16 cellular contexts compared by ENCODE assay signal in genomic region chr7:36749282-36749960, GRCh38.
A peak's percentile ranks its signal among the peaks of the same experiment; 100 is the strongest.
DNase-seq lines count a peak whose midpoint lies in the region; ATAC-seq and TF ChIP-seq lines count a peak whose summit lies in the region.
"Had no signal": no experiment of that assay in that cellular context is flagged by ENCODE, and none has a peak within 500 bp of the region (broad histone marks: within the 10 kb centered on the region; RNA-seq: fewer than 3 reads in every experiment).

No MANE protein-coding gene starts in this region.

- peaks cover 73% of the 10 kb centered on the region for H3K4me1 Mint-ChIP-seq in dendritic cell treated with granulocyte-macrophage colony-stimulating factor and Interleukin-4, amounts not matched to agents 40 ng/mL and 50 ng/mL, for 4 days (ENCODE audit: low read depth)
- H3K4me1 Mint-ChIP-seq: WTC11 had no signal

- H3K4me2 ChIP-seq in OCI-LY3 (ENCODE audit: low read length), result peak overlapping the region; percentile 63

- H3K9ac ChIP-seq in OCI-LY3 (ENCODE audit: low read length), result peak overlapping the region; percentile 25; the same call in 1 of the 2 replicates

- intact Hi-C loops in dendritic cell treated with granulocyte-macrophage colony-stimulating factor and Interleukin-4, amounts not matched to agents 40 ng/mL and 50 ng/mL, for 4 days (cut with micrococcal nuclease), result no loop called here

- H3K4me1 ChIP-seq in OCI-LY3 (ENCODE audit: low read length) (peaks cover 60% of the 10 kb centered on the region), neutrophil (ENCODE audit: control insufficient read depth in 1 of 2, insufficient read depth in 1 of 2, low read depth in 1 of 2, low read length in 1 of 2) (peaks cover 49 to 52% of the 10 kb centered on the region in 2 experiments)
- H3K4me1 ChIP-seq: SJCRH30, thyroid gland had no signal

- TF ChIP-seq CTCF in OCI-LY3 (IDR thresholded peaks at IDR 0.05; ENCODE audit: low read depth, low read length) (no peak), neutrophil (IDR thresholded peaks at IDR 0.05) (no peak)

- no peaks in the 10 kb centered on the region for H3K79me2 ChIP-seq in OCI-LY3 (ENCODE audit: low read length)

- DNase-seq in HK-2 (ENCODE audit: unreplicated experiment) (peak; percentile 38), nucleus accumbens (lab: John Stamatoyannopoulos, UW) (no peak), NCI-H1417 (lab: John Stamatoyannopoulos, UW) (no peak)
- DNase-seq: activated T-cell treated with anti-CD3 and anti-CD28 coated beads, Interleukin-2, amount 50 U/mL, for 72 hours; CD4-positive, alpha-beta memory T cell; NCI-H510A; SJCRH30; thyroid gland had no signal

- H3K36me3 ChIP-seq in OCI-LY3 (replicated peaks; ENCODE audit: low read depth, low read length), result no peaks in the 10 kb centered on the region
- no peaks in the 10 kb centered on the region for H3K36me3 ChIP-seq in neutrophil
- H3K36me3 ChIP-seq: SJCRH30, thyroid gland had no signal

- peak overlapping the region; percentile 59 for H3K4me3 ChIP-seq in OCI-LY3 (ENCODE audit: low read length)
- peak overlapping the region in 1 of 2 experiments; percentile 11 for H3K4me3 ChIP-seq in neutrophil (ENCODE audit: low read depth in 1 of 2, low read length in 1 of 2)
- H3K4me3 ChIP-seq: SJCRH30, skin epidermis, thyroid gland had no signal

- H3K27ac ChIP-seq in OCI-LY3 (ENCODE audit: low read length) (peak overlapping the region; percentile 78), neutrophil (peak overlapping the region; percentile 64)
- H3K27ac ChIP-seq: SJCRH30, thyroid gland had no signal

- no peaks in the 10 kb centered on the region for H3K27me3 Mint-ChIP-seq in dendritic cell treated with granulocyte-macrophage colony-stimulating factor and Interleukin-4, amounts not matched to agents 40 ng/mL and 50 ng/mL, for 4 days

- no peaks in the 10 kb centered on the region for H3K36me3 Mint-ChIP-seq in dendritic cell treated with granulocyte-macrophage colony-stimulating factor and Interleukin-4, amounts not matched to agents 40 ng/mL and 50 ng/mL, for 4 days (ENCODE audit: low read depth)
- H3K36me3 Mint-ChIP-seq: brain; CD4-positive, alpha-beta memory T cell; WTC11 had no signal

- H3K27me3 ChIP-seq in OCI-LY3 (ENCODE audit: low read depth, low read length), result peaks cover 6% of the 10 kb centered on the region; the same call in 1 of the 2 replicates
- no peaks in the 10 kb centered on the region for H3K27me3 ChIP-seq in neutrophil
- H3K27me3 ChIP-seq: SJCRH30, thyroid gland had no signal

- peak overlapping the region; percentile 76 for H3K27ac Mint-ChIP-seq in dendritic cell treated with granulocyte-macrophage colony-stimulating factor and Interleukin-4, amounts not matched to agents 40 ng/mL and 50 ng/mL, for 4 days
- H3K27ac Mint-ChIP-seq: activated T-cell treated with anti-CD3 and anti-CD28 coated beads, Interleukin-2, amount 50 U/mL, for 72 hours; brain; WTC11 had no signal

- ATAC-seq in GM18861 (IDR thresholded peaks at IDR 0.05; ENCODE audit: unreplicated experiment), result no peak
- no peak for ATAC-seq in GM19351 (IDR thresholded peaks at IDR 0.05; ENCODE audit: unreplicated experiment)
- ATAC-seq: WTC11 had no signal

- no peak overlapping the region for H2AFZ ChIP-seq in OCI-LY3 (ENCODE audit: low read depth, low read length)

- H3K4me3 Mint-ChIP-seq in dendritic cell treated with granulocyte-macrophage colony-stimulating factor and Interleukin-4, amounts not matched to agents 40 ng/mL and 50 ng/mL, for 4 days, result no peak overlapping the region
- H3K4me3 Mint-ChIP-seq: activated T-cell treated with anti-CD3 and anti-CD28 coated beads, Interleukin-2, amount 50 U/mL, for 72 hours; brain; CD4-positive, alpha-beta memory T cell; WTC11 had no signal

- H3K9me3 Mint-ChIP-seq in dendritic cell treated with granulocyte-macrophage colony-stimulating factor and Interleukin-4, amounts not matched to agents 40 ng/mL and 50 ng/mL, for 4 days, result no peaks in the 10 kb centered on the region
- H3K9me3 Mint-ChIP-seq: WTC11 had no signal

- H4K20me1 ChIP-seq in OCI-LY3 (ENCODE audit: insufficient read depth, low read length), result no peaks in the 10 kb centered on the region

- H3K9me3 ChIP-seq in OCI-LY3 (ENCODE audit: insufficient read depth, low read length) (no peaks in the 10 kb centered on the region), neutrophil (no peaks in the 10 kb centered on the region)
- H3K9me3 ChIP-seq: SJCRH30, thyroid gland had no signal
